22 cellular contexts compared by ENCODE assay signal in the genomic region with DNA sequence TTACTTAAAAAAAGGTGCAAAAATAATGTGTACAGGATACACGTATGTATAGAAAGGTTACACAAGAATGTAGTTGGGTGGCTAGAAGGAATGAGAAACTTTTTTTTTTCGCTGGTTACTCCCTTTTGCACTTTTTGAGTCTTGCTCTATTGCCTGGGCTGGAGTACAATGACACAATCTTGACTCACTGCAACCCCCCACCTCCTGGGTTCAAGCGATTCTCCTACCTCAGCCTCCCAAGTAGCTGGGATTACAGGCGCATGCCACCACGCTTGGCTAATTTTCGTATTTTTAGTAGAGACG. TPM values are rescaled to one million over a fixed set of nuclear protein-coding genes. Genes with fewer than 3 reads are reported as not detected.
DNase-seq lines count a peak whose midpoint lies in the region; ATAC-seq and TF ChIP-seq lines count a peak whose summit lies in the region.
"Had no signal": no experiment of that assay in that cellular context is flagged by ENCODE, and none has a peak within 500 bp of the region (broad histone marks: within the 10 kb centered on the region; RNA-seq: fewer than 3 reads in every experiment).

No MANE protein-coding gene starts in this region.

- intact Hi-C loops in activated CD4-positive, alpha-beta T cell treated with anti-CD3 and anti-CD28 coated beads for 36 hours (cut with DNase I, micrococcal nuclease), result no loop called here
- intact Hi-C loops in esophagus squamous epithelium (cut with DNase I), result no loop called here

- no peak for ATAC-seq in activated CD4-positive, alpha-beta T cell treated with anti-CD3 and anti-CD28 coated beads for 36 hours
- ATAC-seq in GM18867 (IDR thresholded peaks at IDR 0.05; ENCODE audit: unreplicated experiment), result no peak

- DNase-seq in activated CD4-positive, alpha-beta T cell treated with anti-CD3 and anti-CD28 coated beads for 36 hours, result peak; percentile 13
- no peak for DNase-seq in activated CD4-positive, alpha-beta T cell treated with anti-CD3 and anti-CD28 coated beads, Interleukin-2, amount 50 U/mL, for 48 hours
- DNase-seq in NB4 (ENCODE audit: low read depth), result peak; percentile 15
- DNase-seq in esophagus squamous epithelium (lab: John Stamatoyannopoulos, UW), result no peak
- DNase-seq in stimulated activated CD4-positive, alpha-beta T cell treated with anti-CD3 and anti-CD28 coated beads, Interleukin-4, amount 100 ng/mL, for 24 hours, result no peak
- no peak for DNase-seq in globus pallidus (ENCODE audit: low spot score)
- DNase-seq: BE2C; CD4-positive, alpha-beta memory T cell; DMS153; GDM1; H9; Karpas-422; MG63; NCI-H1105 treated with DMSO at 0.1 percent for 48 hours; NCI-H1694; NCI-H2081 treated with DMSO at 0.1 percent for 48 hours; NCI-H510A; NCI-H748 treated with DMSO at 0.1 percent for 48 hours; RPMI8226; SIG-M5 had no signal

- H3K27me3 ChIP-seq in esophagus squamous epithelium, result no peaks in the 10 kb centered on the region
- H3K27me3 ChIP-seq: BE2C, MG63 had no signal

- no peak overlapping the region for H3K27ac Mint-ChIP-seq in activated CD4-positive, alpha-beta T cell treated with anti-CD3 and anti-CD28 coated beads for 36 hours
- H3K27ac Mint-ChIP-seq: H9 had no signal

- H3K27ac ChIP-seq in esophagus squamous epithelium, result peak overlapping the region in 3 of 4 donors; percentile 62 to 70 (median 62)

- peaks cover 11 to 58% (median 19%) of the 10 kb centered on the region in 3 donors for H3K4me1 ChIP-seq in esophagus squamous epithelium
- H3K4me1 ChIP-seq: BE2C had no signal

- 65 to 84% methylated on average over 7 of the region's 7 CpGs for WGBS in esophagus squamous epithelium, 2 donors

- CTCF ChIA-PET in activated CD4-positive, alpha-beta T cell treated with anti-CD3 and anti-CD28 coated beads for 36 hours (lab: Charles Lee), result no interaction called here

- H3K36me3 Mint-ChIP-seq in activated CD4-positive, alpha-beta T cell treated with anti-CD3 and anti-CD28 coated beads for 36 hours (ENCODE audit: low read depth), result peaks cover 41% of the 10 kb centered on the region

- peaks cover 49% of the 10 kb centered on the region for H3K4me1 Mint-ChIP-seq in activated CD4-positive, alpha-beta T cell treated with anti-CD3 and anti-CD28 coated beads for 36 hours

- TF ChIP-seq CTCF in NB4 (IDR thresholded peaks at IDR 0.05; ENCODE audit: low read depth, low read length), result no peak
- TF ChIP-seq CTCF in esophagus squamous epithelium (IDR thresholded peaks at IDR 0.05), result no peak

- H3K4me3 Mint-ChIP-seq in activated CD4-positive, alpha-beta T cell treated with anti-CD3 and anti-CD28 coated beads for 36 hours, result no peak overlapping the region
- H3K4me3 Mint-ChIP-seq: H9 had no signal

- H3K4me3 ChIP-seq in NB4 (ENCODE audit: low read depth, low read length) (no peak overlapping the region), esophagus squamous epithelium (no peak overlapping the region)
- H3K4me3 ChIP-seq: MG63 had no signal

- no peaks in the 10 kb centered on the region for H3K9me3 ChIP-seq in esophagus squamous epithelium
- H3K9me3 ChIP-seq: BE2C, MG63 had no signal

- POLR2A ChIA-PET in activated CD4-positive, alpha-beta T cell treated with anti-CD3 and anti-CD28 coated beads for 36 hours (lab: Charles Lee), result no interaction called here

- TF ChIP-seq POLR2A in NB4 (IDR thresholded peaks at IDR 0.05; ENCODE audit: extremely low read depth, insufficient read length), result no peak
- TF ChIP-seq POLR2A in esophagus squamous epithelium (IDR thresholded peaks at IDR 0.05), result no peak

- H3K27me3 Mint-ChIP-seq in activated CD4-positive, alpha-beta T cell treated with anti-CD3 and anti-CD28 coated beads for 36 hours, result no peaks in the 10 kb centered on the region
- H3K27me3 Mint-ChIP-seq: CD4-positive, alpha-beta memory T cell; IgD-negative memory B cell had no signal

- H3K9me3 Mint-ChIP-seq in activated CD4-positive, alpha-beta T cell treated with anti-CD3 and anti-CD28 coated beads for 36 hours (ENCODE audit: low read depth), result no peaks in the 10 kb centered on the region
- H3K9me3 Mint-ChIP-seq: CD4-positive, alpha-beta memory T cell; H9; IgD-negative memory B cell had no signal

- H3K36me3 ChIP-seq in esophagus squamous epithelium, result peaks cover 0 to 18% (median 0%) of the 10 kb centered on the region in 3 donors

RNA-seq across cellular contexts. Expression of a gene that starts 15.8 kb away (rescaled TPM):
- 10 to 100 TPM; 33.8 to 39.5 TPM for total RNA-seq in activated CD4-positive, alpha-beta T cell treated with anti-CD3 and anti-CD28 coated beads for 36 hours
- 10 to 100 TPM; 43.5 to 63.2 (median 49.0) TPM for total RNA-seq in esophagus squamous epithelium

Comparison
In these comparisons a context has a peak if more than half of its experiments do, and no peak if none do; other contexts are left out.
1. DNase-seq: peak in activated CD4-positive, alpha-beta T cell treated with anti-CD3 and anti-CD28 coated beads for 36 hours (single experiment) and NB4 (single experiment); none in activated CD4-positive, alpha-beta T cell treated with anti-CD3 and anti-CD28 coated beads, Interleukin-2, amount 50 U/mL, for 48 hours (0 of 2), esophagus squamous epithelium (single experiment), stimulated activated CD4-positive, alpha-beta T cell treated with anti-CD3 and anti-CD28 coated beads, Interleukin-4, amount 100 ng/mL, for 24 hours (single experiment) and globus pallidus (single experiment).